Comparison of ENCODE assay signal across 8 cellular contexts in the genomic region with DNA sequence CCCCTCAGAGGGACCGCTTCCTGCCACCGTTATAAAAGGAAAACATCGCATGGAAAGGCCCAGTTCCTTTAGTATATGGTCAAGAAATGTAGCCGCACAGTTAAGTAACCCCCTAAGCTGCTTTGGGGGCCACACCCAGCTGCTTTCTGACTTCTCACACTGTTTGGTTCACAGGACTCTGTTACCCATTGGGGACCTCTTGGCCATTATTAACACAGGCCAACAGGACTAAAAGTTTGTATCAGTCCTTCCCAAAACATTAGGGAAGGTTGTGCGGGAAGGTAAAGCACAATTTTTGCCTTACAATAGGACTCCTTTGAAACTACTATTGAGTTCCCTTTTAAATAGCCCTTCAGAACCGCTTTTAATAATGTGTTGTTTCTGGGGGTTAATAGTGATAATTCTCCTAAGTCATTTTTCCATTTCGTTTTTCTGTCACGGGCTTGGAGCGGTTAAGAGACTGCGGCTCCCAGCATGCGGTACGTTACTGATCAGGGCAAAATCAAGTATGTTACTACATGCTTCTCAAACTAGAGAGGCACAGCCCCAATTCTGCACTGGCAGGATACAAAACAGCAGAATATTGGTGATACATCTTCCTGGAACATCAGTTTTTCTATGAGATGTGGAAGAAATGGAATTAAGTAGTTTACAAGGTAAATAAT. TPM values are rescaled to one million over a fixed set of nuclear protein-coding genes. Genes with fewer than 3 reads are reported as not detected.
DNase-seq lines count a peak whose midpoint lies in the region; TF ChIP-seq lines count a peak whose summit lies in the region.

No MANE protein-coding gene starts in this region.

- H3K36me3 ChIP-seq in MG63 = peaks cover 3% of the 10 kb centered on the region; the same call in 1 of the 2 replicates
- H3K36me3 ChIP-seq in colonic mucosa = no peaks in the 10 kb centered on the region

- H3K4me1 ChIP-seq in colonic mucosa = no peaks in the 10 kb centered on the region

- intact Hi-C loops in colonic mucosa (cut with DNase I) = no loop called here

- H3K27ac ChIP-seq in colonic mucosa = peak overlapping the region; percentile 72

- peak; percentile 11 for DNase-seq in GM04503 (ENCODE audit: low read depth)
- no peak for DNase-seq in MG63
- DNase-seq in colonic mucosa = no peak
- DNase-seq in neural crest cell (ENCODE audit: low read depth, low spot score) = no peak
- no peak for DNase-seq in NCI-H1105 treated with DMSO at 0.1 percent for 48 hours (lab: John Stamatoyannopoulos, UW)
- DNase-seq in DMS79 treated with DMSO at 0.1 percent for 48 hours (lab: John Stamatoyannopoulos, UW) = no peak
- DNase-seq in effector CD4-positive, alpha-beta T cell = no peak
- DNase-seq in globus pallidus (ENCODE audit: low spot score) = no peak

- H3K4me1 Mint-ChIP-seq in neural crest cell = peaks cover 15% of the 10 kb centered on the region

- H3K9me3 ChIP-seq in MG63 (no peaks in the 10 kb centered on the region), colonic mucosa (no peaks in the 10 kb centered on the region)

- H3K9ac ChIP-seq in colonic mucosa (ENCODE audit: low read depth in 2 of 2, low read length in 2 of 2) = peak overlapping the region; percentile 51 to 81

- H3K27ac Mint-ChIP-seq in neural crest cell (ENCODE audit: unreplicated experiment) = peak overlapping the region; percentile 93

- H3K4me3 Mint-ChIP-seq in neural crest cell = peak overlapping the region; percentile 97

- TF ChIP-seq CTCF in colonic mucosa (IDR thresholded peaks at IDR 0.05) (no peak), neural crest cell (conservative IDR thresholded peaks at IDR 0.05) (no peak)

- H3K4me3 ChIP-seq in MG63 (peak overlapping the region; percentile 66), colonic mucosa (peak overlapping the region; percentile 79)

- peaks cover 3% of the 10 kb centered on the region for H3K36me3 Mint-ChIP-seq in neural crest cell (ENCODE audit: low read depth)

- H3K27me3 ChIP-seq in MG63 (no peaks in the 10 kb centered on the region), colonic mucosa (no peaks in the 10 kb centered on the region)

- no peaks in the 10 kb centered on the region for H3K9me3 Mint-ChIP-seq in neural crest cell

- H3K27me3 Mint-ChIP-seq in neural crest cell (ENCODE audit: low read depth) = no peaks in the 10 kb centered on the region

RNA-seq across cellular contexts. Expression of a gene that starts 0.7 kb away (rescaled TPM):
- total RNA-seq in MG63 (2014; rRNA removed; shearing (Covaris generic); ENCODE audit: low replicate concordance) = 24.2 and 46.7 TPM in 2 replicates
- 1 to 10 TPM; 4.4 to 6.1 TPM for total RNA-seq in colonic mucosa
- total RNA-seq in neural crest cell = 9.3 and 9.7 TPM in 2 replicates
